Comparison of ENCODE assay signal across 1 cellular context in genomic region chr6:41940759-41941279, GRCh38.
TF ChIP-seq lines count a peak whose summit lies in the region.

No MANE protein-coding gene starts in this region.

TF ChIP-seq in HepG2, 621 proteins besides CTCF, POLR2A, EP300 and RAD21 (continued from another document and continues in another):
- no peak for TF ChIP-seq ZBTB49 (CRISPR knock-in tag; IDR thresholded peaks at IDR 0.05; ENCODE audit: borderline replicate concordance)
- no peak for TF ChIP-seq ZNF703 (CRISPR knock-in tag; IDR thresholded peaks at IDR 0.05; ENCODE audit: borderline replicate concordance)
- TF ChIP-seq ATF3 (CRISPR knock-in tag; IDR thresholded peaks at IDR 0.05), result no peak
- TF ChIP-seq DMAP1 (CRISPR knock-in tag; IDR thresholded peaks at IDR 0.05), result peak; percentile 6; the same call in 1 of the 2 replicates
- TF ChIP-seq ETV5 (CRISPR knock-in tag; IDR thresholded peaks at IDR 0.05; ENCODE audit: borderline replicate concordance), result no peak
- TF ChIP-seq SCMH1 (CRISPR knock-in tag; IDR thresholded peaks at IDR 0.05; ENCODE audit: borderline replicate concordance), result no peak
- 0 out of 2 replicates have a peak, but pooled peaks have one; percentile 10 for TF ChIP-seq ZBTB7A (CRISPR knock-in tag; IDR thresholded peaks at IDR 0.05)
- no peak for TF ChIP-seq TEAD2 (CRISPR knock-in tag; IDR thresholded peaks at IDR 0.05)
- no peak for TF ChIP-seq PAXIP1 (CRISPR knock-in tag; conservative IDR thresholded peaks at IDR 0.05)
- no peak for TF ChIP-seq ZNF570 (CRISPR knock-in tag; IDR thresholded peaks at IDR 0.05; ENCODE audit: borderline replicate concordance)
- TF ChIP-seq TBX2 (CRISPR knock-in tag; IDR thresholded peaks at IDR 0.05; ENCODE audit: borderline replicate concordance), result 0 out of 2 replicates have a peak, but pooled peaks have one; percentile 18
- no peak for TF ChIP-seq ZNF788 (CRISPR knock-in tag; IDR thresholded peaks at IDR 0.05; ENCODE audit: borderline replicate concordance)
- peak; percentile 80; the same call in 1 of the 2 replicates for TF ChIP-seq ZBTB42 (CRISPR knock-in tag; IDR thresholded peaks at IDR 0.05)
- TF ChIP-seq ZMYM2 (CRISPR knock-in tag; IDR thresholded peaks at IDR 0.05), result no peak
- no peak for TF ChIP-seq MAFF (IDR thresholded peaks at IDR 0.05; ENCODE audit: low read depth, low read length)
- TF ChIP-seq ZNF431 (CRISPR knock-in tag; IDR thresholded peaks at IDR 0.05; ENCODE audit: borderline replicate concordance, low read depth), result no peak
- no peak for TF ChIP-seq ZSCAN25 (CRISPR knock-in tag; IDR thresholded peaks at IDR 0.05)
- TF ChIP-seq KLF13 (CRISPR knock-in tag; IDR thresholded peaks at IDR 0.05), result no peak
- TF ChIP-seq ZBTB14 (CRISPR knock-in tag; IDR thresholded peaks at IDR 0.05), result no peak
- no peak for TF ChIP-seq ARID5B (CRISPR knock-in tag; IDR thresholded peaks at IDR 0.05)
- no peak for TF ChIP-seq PREB (CRISPR knock-in tag; IDR thresholded peaks at IDR 0.05)
- TF ChIP-seq DNMT1 (CRISPR knock-in tag; IDR thresholded peaks at IDR 0.05), result no peak
- no peak for TF ChIP-seq RBAK (CRISPR knock-in tag; IDR thresholded peaks at IDR 0.05)
- no peak for TF ChIP-seq NFE2 (CRISPR knock-in tag; IDR thresholded peaks at IDR 0.05)
- TF ChIP-seq CREBL2 (CRISPR knock-in tag; IDR thresholded peaks at IDR 0.05; ENCODE audit: borderline replicate concordance), result no peak
- 0 out of 2 replicates have a peak, but pooled peaks have one; percentile 8 for TF ChIP-seq ZNF230 (CRISPR knock-in tag; IDR thresholded peaks at IDR 0.05)
- TF ChIP-seq SUZ12 (IDR thresholded peaks at IDR 0.05; ENCODE audit: low read depth, low read length), result no peak
- no peak for TF ChIP-seq GMEB2 (CRISPR knock-in tag; IDR thresholded peaks at IDR 0.05; ENCODE audit: low read depth)
- 0 out of 2 replicates have a peak, but pooled peaks have one; percentile 52 for TF ChIP-seq KMT2A (CRISPR knock-in tag; IDR thresholded peaks at IDR 0.05)
- TF ChIP-seq NR2F6 (IDR thresholded peaks at IDR 0.05), result no peak
- TF ChIP-seq NR2F6 (CRISPR knock-in tag; IDR thresholded peaks at IDR 0.05), result no peak
- TF ChIP-seq CHD2 (IDR thresholded peaks at IDR 0.05; ENCODE audit: low read depth, low read length), result no peak
- TF ChIP-seq PHF20 (CRISPR knock-in tag; IDR thresholded peaks at IDR 0.05), result no peak
- no peak for TF ChIP-seq NFAT5 (CRISPR knock-in tag; IDR thresholded peaks at IDR 0.05)
- TF ChIP-seq SP5 (CRISPR knock-in tag; IDR thresholded peaks at IDR 0.05; ENCODE audit: borderline replicate concordance, low read depth), result no peak
- no peak for TF ChIP-seq ATF5 (CRISPR knock-in tag; IDR thresholded peaks at IDR 0.05; ENCODE audit: low read depth)
- TF ChIP-seq ZNF784 (CRISPR knock-in tag; IDR thresholded peaks at IDR 0.05; ENCODE audit: borderline replicate concordance), result no peak
- 0 out of 2 replicates have a peak, but pooled peaks have one; percentile 2 for TF ChIP-seq ZFX (CRISPR knock-in tag; IDR thresholded peaks at IDR 0.05; ENCODE audit: low read depth)
- no peak for TF ChIP-seq HOXA7 (CRISPR knock-in tag; IDR thresholded peaks at IDR 0.05)
- no peak for TF ChIP-seq SALL1 (CRISPR knock-in tag; IDR thresholded peaks at IDR 0.05)
- no peak for TF ChIP-seq ZFP90 (CRISPR knock-in tag; IDR thresholded peaks at IDR 0.05; ENCODE audit: borderline replicate concordance)
